ENCODE assay signal across 17 cellular contexts in the genomic region with DNA sequence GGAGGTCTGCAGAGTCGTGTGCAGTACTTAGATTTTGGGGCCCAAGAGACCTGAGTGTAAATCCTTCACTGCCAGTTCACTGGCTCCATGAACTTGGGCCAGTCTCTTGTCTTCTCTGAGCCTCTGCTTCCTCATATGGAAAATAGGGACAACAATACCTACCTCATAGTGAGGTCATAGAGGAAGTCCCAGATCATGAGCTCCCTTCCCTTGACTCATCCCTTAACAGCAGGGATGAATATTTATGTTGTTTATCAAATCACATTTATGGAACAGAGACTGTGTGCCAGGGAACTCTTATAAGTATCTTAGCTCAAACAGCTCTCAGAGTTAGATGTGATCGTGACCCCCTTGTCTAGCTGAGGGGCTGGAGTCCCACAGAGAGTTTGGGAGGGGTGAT. TPM values are rescaled to one million over a fixed set of nuclear protein-coding genes. Genes with fewer than 3 reads are reported as not detected.
DNase-seq lines count a peak whose midpoint lies in the region; ATAC-seq and TF ChIP-seq lines count a peak whose summit lies in the region.
"Had no signal": no experiment of that assay in that cellular context is flagged by ENCODE, and none has a peak within 500 bp of the region (broad histone marks: within the 10 kb centered on the region; RNA-seq: fewer than 3 reads in every experiment).

No MANE protein-coding gene starts in this region.

- H3K27ac Mint-ChIP-seq in HFFc6, result peak overlapping the region; percentile 79
- H3K27ac Mint-ChIP-seq in activated naive CD4-positive, alpha-beta T cell treated with anti-CD3 and anti-CD28 coated beads, Interleukin-2, amount 10 ng/mL, durations not matched to agents 7 days and 5 days, result no peak overlapping the region
- H3K27ac Mint-ChIP-seq: T-cell had no signal

- ATAC-seq in activated CD4-positive, CD25-positive, alpha-beta regulatory T cell treated with anti-CD3 and anti-CD28 coated beads, Interleukin-2, amount 50 U/mL, for 24 hours, result no peak
- ATAC-seq in HG02970 (IDR thresholded peaks at IDR 0.05; ENCODE audit: low FRiP score, unreplicated experiment), result no peak
- ATAC-seq: T-cell had no signal

- H3K36me3 Mint-ChIP-seq in HFFc6 (ENCODE audit: low read depth), result peaks cover 40% of the 10 kb centered on the region
- H3K36me3 Mint-ChIP-seq in activated naive CD4-positive, alpha-beta T cell treated with anti-CD3 and anti-CD28 coated beads, Interleukin-2, amount 10 ng/mL, durations not matched to agents 7 days and 5 days, result no peaks in the 10 kb centered on the region
- H3K36me3 Mint-ChIP-seq: T-cell had no signal

- H3K27ac ChIP-seq in substantia nigra (ENCODE audit: low read depth, low read length, poor library complexity, severe bottlenecking), result no peak overlapping the region
- H3K27ac ChIP-seq: neutrophil had no signal

- H3K4me3 ChIP-seq in choroid plexus epithelial cell (ENCODE audit: low read depth, low read length), result no peak overlapping the region
- H3K4me3 ChIP-seq: ascending aorta had no signal

- H3K4me3 Mint-ChIP-seq in HFFc6, result no peak overlapping the region
- no peak overlapping the region for H3K4me3 Mint-ChIP-seq in activated naive CD4-positive, alpha-beta T cell treated with anti-CD3 and anti-CD28 coated beads, Interleukin-2, amount 10 ng/mL, durations not matched to agents 7 days and 5 days
- H3K4me3 Mint-ChIP-seq: T-cell had no signal

- DNase-seq in AG08396 (ENCODE audit: low spot score), result peak; percentile 11
- DNase-seq in HFFc6, result peak; percentile 51
- peak; percentile 53 for DNase-seq in choroid plexus epithelial cell (ENCODE audit: low read depth)
- peak; percentile 21 for DNase-seq in kidney glomerular epithelial cell (lab: John Stamatoyannopoulos, UW)
- no peak for DNase-seq in activated naive CD4-positive, alpha-beta T cell treated with anti-CD3 and anti-CD28 coated beads, Interleukin-2, amount 10 ng/mL, durations not matched to agents 7 days and 5 days
- DNase-seq in substantia nigra (lab: John Stamatoyannopoulos, UW), result no peak
- DNase-seq: Kasumi-1, NCI-H1436, NCI-H748 treated with DMSO at 0.1 percent for 48 hours, SHP77 treated with DMSO at 0.1 percent for 48 hours, T-cell had no signal

- no peak for TF ChIP-seq CTCF in HFFc6 (IDR thresholded peaks at IDR 0.05)
- no peak for TF ChIP-seq CTCF in choroid plexus epithelial cell (conservative IDR thresholded peaks at IDR 0.05; ENCODE audit: low read depth, low read length)

- CTCF ChIA-PET in activated naive CD4-positive, alpha-beta T cell treated with anti-CD3 and anti-CD28 coated beads, Interleukin-2, amount 10 ng/mL, durations not matched to agents 7 days and 5 days (lab: Charles Lee), result interaction anchor here (1.1 to 1.5 kb wide), 4 partner anchors 9 to 31 kb away, joined by 4 to 5 read pairs (median 4); no protein-coding TSS in a partner anchor

- peaks cover 35% of the 10 kb centered on the region for H3K4me1 Mint-ChIP-seq in HFFc6 (ENCODE audit: low read depth)
- no peaks in the 10 kb centered on the region for H3K4me1 Mint-ChIP-seq in activated naive CD4-positive, alpha-beta T cell treated with anti-CD3 and anti-CD28 coated beads, Interleukin-2, amount 10 ng/mL, durations not matched to agents 7 days and 5 days
- H3K4me1 Mint-ChIP-seq: T-cell had no signal

- H3K27me3 Mint-ChIP-seq in HFFc6 (ENCODE audit: insufficient read depth), result no peaks in the 10 kb centered on the region
- H3K27me3 Mint-ChIP-seq in activated naive CD4-positive, alpha-beta T cell treated with anti-CD3 and anti-CD28 coated beads, Interleukin-2, amount 10 ng/mL, durations not matched to agents 7 days and 5 days, result peaks cover 41% of the 10 kb centered on the region

- H3K9me3 Mint-ChIP-seq in HFFc6, result no peaks in the 10 kb centered on the region
- H3K9me3 Mint-ChIP-seq in activated naive CD4-positive, alpha-beta T cell treated with anti-CD3 and anti-CD28 coated beads, Interleukin-2, amount 10 ng/mL, durations not matched to agents 7 days and 5 days, result no peaks in the 10 kb centered on the region
- H3K9me3 Mint-ChIP-seq: T-cell had no signal

RNA-seq across cellular contexts. Expression of a gene that starts 20.1 kb away (rescaled TPM):
- total RNA-seq in HFFc6 (2021; fragmentation: NEBNext Ultra II Directional; extraction: Animal tissue kit (Norgen Biotek cat#: 25700)), result 100 to 1,000 TPM in 1 of 6 experiments, 10 to 100 TPM in 5; 74.3 to 117 (median 95.7) TPM

RNA-seq across cellular contexts. Expression of a gene that starts 59.7 kb away (rescaled TPM):
- not detected for total RNA-seq in HFFc6 (2021; fragmentation: NEBNext Ultra II Directional; extraction: Animal tissue kit (Norgen Biotek cat#: 25700))
- total RNA-seq: chondrocyte, Daoy had no signal

Comparison
In these comparisons a context has a peak if more than half of its experiments do, and no peak if none do; other contexts are left out.
1. DNase-seq: peak in AG08396 (single experiment), HFFc6 (single experiment), choroid plexus epithelial cell (single experiment) and kidney glomerular epithelial cell (single experiment); none in activated naive CD4-positive, alpha-beta T cell treated with anti-CD3 and anti-CD28 coated beads, Interleukin-2, amount 10 ng/mL, durations not matched to agents 7 days and 5 days (single experiment) and substantia nigra (0 of 49).